1 cellular context compared by ENCODE assay signal in the genomic region with DNA sequence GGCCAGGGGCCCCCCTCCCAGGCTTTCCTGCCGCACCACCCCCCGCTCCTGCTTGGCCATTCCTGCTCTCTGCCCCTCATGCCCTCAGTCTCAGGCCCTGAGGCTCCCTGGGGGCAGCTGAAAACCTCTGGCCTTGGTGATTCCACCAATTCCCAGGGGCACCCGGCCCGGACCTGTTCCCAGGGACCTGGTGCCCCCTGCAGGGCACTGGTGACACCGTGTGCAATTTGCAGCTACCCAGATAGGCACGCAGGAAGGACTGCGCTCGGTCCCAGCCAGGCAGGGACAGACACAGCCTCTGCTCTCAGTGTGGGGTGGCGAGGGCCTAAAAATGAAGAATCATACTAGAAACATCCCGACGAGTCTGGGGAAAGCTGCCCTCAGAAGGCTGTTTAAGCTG.
TF ChIP-seq lines count a peak whose summit lies in the region.

No MANE protein-coding gene starts in this region.

TF ChIP-seq in HEK293, 187 proteins besides CTCF, POLR2A, EP300 and RAD21 (continued from another document):
- TF ChIP-seq ZBTB20 (tag by site-specific recombination; IDR thresholded peaks at IDR 0.05), result no peak
